ENCODE assay signal across 1 cellular context in genomic region chr14:61033851-61034250, GRCh38.
TF ChIP-seq lines count a peak whose summit lies in the region.

No MANE protein-coding gene starts in this region.

TF ChIP-seq in IMR-90, 13 proteins besides CTCF, POLR2A, EP300 and RAD21:
- TF ChIP-seq USF2 (IDR thresholded peaks at IDR 0.05; ENCODE audit: low read depth, low read length) (no peak), MAFK (IDR thresholded peaks at IDR 0.05; ENCODE audit: low read depth, low read length) (no peak)
